Comparison of ENCODE assay signal across 9 cellular contexts in the genomic region with DNA sequence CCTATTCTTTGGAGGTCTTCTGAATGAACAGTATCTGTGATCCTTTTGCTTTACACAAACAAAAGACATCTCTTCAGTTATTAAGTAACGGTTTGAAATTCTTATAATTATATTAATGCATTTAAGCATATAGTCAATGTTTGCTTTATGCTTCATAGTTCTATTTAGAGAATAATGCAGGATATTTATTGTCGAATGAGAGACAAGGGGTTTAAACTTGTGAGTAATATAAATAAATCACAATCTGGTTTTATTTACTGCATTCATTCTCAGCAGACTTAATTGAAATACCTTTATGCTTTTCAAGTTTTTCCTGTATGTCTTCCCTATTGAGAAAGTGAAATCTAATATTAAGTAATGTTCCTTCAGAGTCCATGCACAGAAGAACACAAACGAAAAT.
"Had no signal": no experiment of that assay in that cellular context is flagged by ENCODE, and none has a peak within 500 bp of the region (broad histone marks: within the 10 kb centered on the region; RNA-seq: fewer than 3 reads in every experiment).

No MANE protein-coding gene starts in this region.

- H3K4me2 ChIP-seq: GM23338 had no signal

- H3K9ac ChIP-seq: GM23248 had no signal

- DNase-seq: GM23248, GOT3, H7, H9, HCEC 1CT, HFFc6 had no signal

- H3K27ac ChIP-seq: GM23248 had no signal

- ATAC-seq: GM23338, HCT116 had no signal

- H3K9me3 ChIP-seq: HAP-1 had no signal

- H3K36me3 ChIP-seq: HAP-1 had no signal

- H2AFZ ChIP-seq: GM23248, GM23338 had no signal

- H3K4me3 ChIP-seq: GM23248, GM23338, HAP-1 had no signal
